ENCODE assay signal across 16 cellular contexts in genomic region chr5:1027631-1028441, GRCh38. TPM values are rescaled to one million over a fixed set of nuclear protein-coding genes. Genes with fewer than 3 reads are reported as not detected.
"Had no signal": no experiment of that assay in that cellular context is flagged by ENCODE, and none has a peak within 500 bp of the region (broad histone marks: within the 10 kb centered on the region; RNA-seq: fewer than 3 reads in every experiment).

No MANE protein-coding gene starts in this region.

- DNase-seq: activated B cell treated with CpG ODN at 0.5 μM for 24 hours; activated CD4-positive, alpha-beta T cell treated with anti-CD3 and anti-CD28 coated beads, Interleukin-2, amount 50 U/mL, for 1 hour; activated naive CD4-positive, alpha-beta T cell treated with anti-CD3 and anti-CD28 coated beads, Interleukin-2, amount 50 U/mL, for 16 hours; activated T-cell treated with anti-CD3 and anti-CD28 coated beads for 4 hours; caudate nucleus; effector CD8-positive, alpha-beta T cell; kidney glomerular epithelial cell; mammary epithelial cell; natural killer cell; occipital lobe; stimulated activated CD4-positive, alpha-beta T cell treated with anti-CD3 and anti-CD28 coated beads, Interleukin-15, amount 100 ng/mL, for 24 hours; stimulated activated CD4-positive, alpha-beta T cell treated with anti-CD3 and anti-CD28 coated beads, Interleukin-4, amount 100 ng/mL, for 24 hours; testis had no signal

- H3K36me3 ChIP-seq: adrenal gland had no signal

- H3K9me3 ChIP-seq: adrenal gland, testis had no signal

- H3K4me1 ChIP-seq: adrenal gland, testis had no signal

- H3K4me3 ChIP-seq: adrenal gland, coronary artery, testis had no signal

- H3K27me3 ChIP-seq: adrenal gland, testis had no signal

- H3K27ac ChIP-seq: adrenal gland, coronary artery, testis had no signal

RNA-seq across cellular contexts. Expression of gene NKD2, which starts 19.2 kb away (rescaled TPM):
- total RNA-seq: natural killer cell had no signal
- polyA plus RNA-seq: fibroblast of lung had no signal
